In the genomic region with DNA sequence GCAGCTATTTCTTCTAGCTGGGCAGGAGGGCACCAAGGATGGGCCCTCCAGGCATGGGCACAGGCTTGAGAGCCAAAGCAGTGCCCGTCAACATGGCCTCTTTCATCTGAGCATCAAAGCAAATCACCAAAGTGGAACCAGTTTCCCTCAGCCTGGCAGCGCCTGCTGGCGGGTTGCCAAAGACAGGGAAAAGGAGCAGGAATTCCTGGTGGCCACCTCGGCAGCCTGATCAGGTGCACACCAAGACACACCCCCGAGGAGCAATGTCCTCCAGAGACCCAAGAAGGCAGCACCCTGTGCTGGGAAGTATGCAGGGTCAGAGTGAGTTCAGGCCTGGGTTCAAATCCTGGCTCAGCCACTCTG, we compare ENCODE assay signal across 21 cellular contexts. TPM values are rescaled to one million over a fixed set of nuclear protein-coding genes. Genes with fewer than 3 reads are reported as not detected.
DNase-seq lines count a peak whose midpoint lies in the region; ATAC-seq, FAIRE-seq and TF ChIP-seq lines count a peak whose summit lies in the region.
"Had no signal": no experiment of that assay in that cellular context is flagged by ENCODE, and none has a peak within 500 bp of the region (broad histone marks: within the 10 kb centered on the region; RNA-seq: fewer than 3 reads in every experiment).

No MANE protein-coding gene starts in this region.

- BruUV-seq in K562 (replicated peaks; lab: Mats Ljungman, UMichigan): no TSS peak

- no peaks in the 10 kb centered on the region for H3K9me1 ChIP-seq in K562 (ENCODE audit: control insufficient read depth, insufficient read depth, low read length)

- H3K4me3 ChIP-seq in DOHH2 (ENCODE audit: low read length): no peak overlapping the region
- H3K4me3 ChIP-seq in K562: no peak overlapping the region
- no peak overlapping the region for H3K4me3 ChIP-seq in small intestine (ENCODE audit: low read depth in 1 of 2, low read length in 2 of 2)
- H3K4me3 ChIP-seq: esophagus squamous epithelium had no signal

- CTCF ChIA-PET in K562 (lab: Yijun Ruan, JAX; ENCODE audit: low intra/inter-chr PET ratio): interaction anchor here (0.8 to 9.0 kb wide), 2 partner anchors 57 to 61 kb away, joined by 5 to 187 read pairs; no protein-coding TSS in a partner anchor

- H3K9ac ChIP-seq in K562 (ENCODE audit: insufficient read depth in 1 of 2, low read depth in 2 of 2, low read length in 2 of 2): peak overlapping the region in 1 of 2 experiments; percentile 70; a peak in 1 of 4 replicates

- H3K79me2 ChIP-seq in DOHH2 (ENCODE audit: control insufficient read depth, low read length): no peaks in the 10 kb centered on the region
- H3K79me2 ChIP-seq in K562 (ENCODE audit: control insufficient read depth, insufficient read depth, low read length): peaks cover 47% of the 10 kb centered on the region

- no peak for TF ChIP-seq POLR2A in K562 (conservative IDR thresholded peaks at IDR 0.05)

- FAIRE-seq in K562 (lab: Jason Lieb, UNC) (no peak), small intestine (lab: Jason Lieb, UNC) (no peak)
- FAIRE-seq: urothelium cell line had no signal

- no peaks in the 10 kb centered on the region for H3K9me3 Mint-ChIP-seq in activated naive CD4-positive, alpha-beta T cell treated with anti-CD3 and anti-CD28 coated beads, Interleukin-2, amount 50 U/mL, for 72 hours
- H3K9me3 Mint-ChIP-seq: central memory CD8-positive, alpha-beta T cell had no signal

- no peaks in the 10 kb centered on the region for H3K9me3 ChIP-seq in DOHH2 (ENCODE audit: control insufficient read depth, insufficient read depth, low read length)
- H3K9me3 ChIP-seq in K562 (replicated peaks; ENCODE audit: control insufficient read depth, insufficient read depth, low read depth, low read length): no peaks in the 10 kb centered on the region
- no peaks in the 10 kb centered on the region for H3K9me3 ChIP-seq in small intestine (ENCODE audit: control insufficient read depth, low read depth)
- H3K9me3 ChIP-seq: esophagus squamous epithelium had no signal

- TF ChIP-seq CTCF in DOHH2 (IDR thresholded peaks at IDR 0.05; ENCODE audit: low read depth, low read length, poor library complexity, severe bottlenecking) (peak; percentile 6), K562 (IDR thresholded peaks at IDR 0.05 in 2 of 3, conservative IDR thresholded peaks at IDR 0.05 in 1 of 3; ENCODE audit: insufficient read depth in 2 of 3, low read depth in 1 of 3, low read length in 3 of 3) (no peak)

- H3F3A ChIP-seq in DOHH2 (ENCODE audit: control insufficient read depth, insufficient read depth): 0 out of 2 replicates have a peak, but pooled peaks cover 3% of the 10 kb centered on the region

- POLR2A ChIA-PET in K562 (lab: Yijun Ruan, JAX): interaction anchor here (0.7 to 5.2 kb wide), 5 partner anchors 9 to 1471 kb away, joined by 3 to 117 read pairs (median 30); no protein-coding TSS in a partner anchor

- H3K27ac Mint-ChIP-seq in activated naive CD4-positive, alpha-beta T cell treated with anti-CD3 and anti-CD28 coated beads, Interleukin-2, amount 50 U/mL, for 72 hours: no peak overlapping the region

- in situ Hi-C loops in K562 (cut with MboI): no loop called here

- H3K4me1 ChIP-seq in DOHH2 (ENCODE audit: control insufficient read depth, low read length): peaks cover 44% of the 10 kb centered on the region
- H3K4me1 ChIP-seq in K562 (replicated peaks in 1 of 2; ENCODE audit: control insufficient read depth in 2 of 2, insufficient read depth in 2 of 2, low read length in 2 of 2): peaks cover 35 to 73% of the 10 kb centered on the region in 2 experiments
- H3K4me1 ChIP-seq in small intestine (ENCODE audit: control insufficient read depth in 2 of 2, insufficient read depth in 1 of 2, low read depth in 1 of 2, low read length in 1 of 2): no peaks in the 10 kb centered on the region

- H3K4me2 ChIP-seq in DOHH2 (ENCODE audit: low read length): no peak overlapping the region
- no peak overlapping the region for H3K4me2 ChIP-seq in K562 (ENCODE audit: insufficient read depth, low read length)

- H4K20me1 ChIP-seq in DOHH2 (ENCODE audit: control insufficient read depth, insufficient read depth, low read depth, low read length) (0 out of 2 replicates have a peak, but pooled peaks cover 4% of the 10 kb centered on the region), K562 (replicated peaks; ENCODE audit: control insufficient read depth, insufficient read depth, low read length) (no peaks in the 10 kb centered on the region)

- 74% methylated on average over 5 of the region's 5 CpGs for WGBS in K562 (ENCODE audit: insufficient coverage, low coverage, missing lambda C conversion rate)
- WGBS in small intestine, 3 donors: 24 to 57% (median 43%) methylated on average over 5 of the region's 5 CpGs

- DNase-seq in NCI-H526 (lab: John Stamatoyannopoulos, UW) (peak; percentile 18 to 33), NCI-H526 treated with DMSO at 0.1 percent for 48 hours (lab: John Stamatoyannopoulos, UW) (no peak), K562 (ENCODE audit: extremely low read depth in 1 of 4, low spot score in 3 of 4) (no peak), small intestine (peak; percentile 54)
- DNase-seq in activated naive CD4-positive, alpha-beta T cell treated with anti-CD3 and anti-CD28 coated beads, Interleukin-2, amount 50 U/mL, for 72 hours (ENCODE audit: low spot score in 2 of 2): no peak
- DNase-seq: activated CD4-positive, alpha-beta T cell treated with anti-CD3 and anti-CD28 coated beads for 4 hours; activated effector memory CD4-positive, alpha-beta T cell treated with anti-CD3 and anti-CD28 coated beads, Interleukin-2, amount 50 U/mL, for 16 hours; effector CD4-positive, alpha-beta T cell; esophagus squamous epithelium; glutamatergic neuron; NCI-H774; stimulated activated CD4-positive, alpha-beta T cell treated with anti-CD3 and anti-CD28 coated beads, Interleukin-1b, Interleukin-23, amount 100 ng/mL, for 48 hours; T1000 had no signal

- no peaks in the 10 kb centered on the region for H3K9me2 ChIP-seq in DOHH2 (replicated peaks; ENCODE audit: control insufficient read depth, low read length)

- H3K36me3 ChIP-seq in DOHH2 (ENCODE audit: control insufficient read depth, low read length): no peaks in the 10 kb centered on the region
- H3K36me3 ChIP-seq in K562 (ENCODE audit: control insufficient read depth, insufficient read depth, low read length): peaks cover 58% of the 10 kb centered on the region
- H3K36me3 ChIP-seq in small intestine (ENCODE audit: control insufficient read depth in 2 of 2, insufficient read depth in 2 of 2, low read length in 2 of 2): no peaks in the 10 kb centered on the region

- no peak for TF ChIP-seq RAD21 in K562 (CRISPR knock-in tag; conservative IDR thresholded peaks at IDR 0.05 in 1 of 2, IDR thresholded peaks at IDR 0.05 in 1 of 2)

- no peak for TF ChIP-seq EP300 in K562 (IDR thresholded peaks at IDR 0.05; ENCODE audit: low read length)

- intact Hi-C loops in K562 (cut with micrococcal nuclease): no loop called here

- H3K27me3 ChIP-seq in DOHH2 (ENCODE audit: control insufficient read depth, low read length): no peaks in the 10 kb centered on the region
- H3K27me3 ChIP-seq in K562 (ENCODE audit: control insufficient read depth in 2 of 2, insufficient read depth in 2 of 2, low read length in 2 of 2): no peaks in the 10 kb centered on the region
- no peaks in the 10 kb centered on the region for H3K27me3 ChIP-seq in small intestine (ENCODE audit: control insufficient read depth in 2 of 2, insufficient read depth in 2 of 2, low read length in 2 of 2)
- H3K27me3 ChIP-seq: esophagus squamous epithelium had no signal

- H3K36me3 Mint-ChIP-seq in activated naive CD4-positive, alpha-beta T cell treated with anti-CD3 and anti-CD28 coated beads, Interleukin-2, amount 50 U/mL, for 72 hours: no peaks in the 10 kb centered on the region

- H3K27ac ChIP-seq in DOHH2 (ENCODE audit: low read depth, low read length) (no peak overlapping the region), K562 (ENCODE audit: extremely low read depth, low read depth, low read length) (no peak overlapping the region; the same call in 2 of the 3 replicates), small intestine (ENCODE audit: low read depth in 1 of 2, low read length in 1 of 2) (no peak overlapping the region)
- H3K27ac ChIP-seq: esophagus squamous epithelium had no signal

- ATAC-seq in K562 (no peak), GM21723 (IDR thresholded peaks at IDR 0.05; ENCODE audit: unreplicated experiment) (no peak), HG03039 (IDR thresholded peaks at IDR 0.05; ENCODE audit: unreplicated experiment) (no peak)
- ATAC-seq in activated naive CD4-positive, alpha-beta T cell treated with anti-CD3 and anti-CD28 coated beads, Interleukin-2, amount 50 U/mL, for 72 hours: no peak
- ATAC-seq: sciatic nerve had no signal

- H2AFZ ChIP-seq in K562 (ENCODE audit: low read depth, low read length): no peak overlapping the region

RNA-seq across cellular contexts. Expression of a gene that starts 1.2 kb away (rescaled TPM):
- total RNA-seq in K562 (2011; cell fraction: chromatin; rRNA removed; ENCODE audit: low replicate concordance): 2.0 and 5.9 TPM in 2 replicates
- total RNA-seq in K562 (2011; cell fraction: nucleolus; rRNA removed): 4.5 and 5.4 TPM in 2 replicates
- 2.7 and 4.0 TPM in 2 replicates for total RNA-seq in K562 (2011; cell fraction: nucleoplasm; rRNA removed)
- 1.8 and 1.9 TPM in 2 replicates for total RNA-seq in K562 (2014; rRNA removed)
- 0.45 and 0.51 TPM in 2 replicates for total RNA-seq in K562 (2014; rRNA removed; fragmentation: Illumina TruSeq; extraction: Trizol)
- 0.79 and 1.2 TPM in 2 replicates for total RNA-seq in K562 (2015; rRNA removed; fragmentation: Illumina TruSeq; extraction: Trizol)
- total RNA-seq in K562 (2021): 1.8 and 2.3 TPM in 2 replicates
- 0.89 and 1.5 TPM in 2 replicates for polyA plus RNA-seq in K562 (2011; rRNA removed)
- polyA plus RNA-seq in K562 (2011; cell fraction: cytosol; rRNA removed): 0.78 and 2.4 TPM in 2 replicates
- polyA plus RNA-seq in K562 (2011; cell fraction: nucleus; rRNA removed): 3.5 and 9.8 TPM in 2 replicates
- 1.9 and 2.4 TPM in 2 replicates for polyA plus RNA-seq in K562 (2012)
- polyA plus RNA-seq in K562 (2014; fragmentation: Illumina TruSeq; extraction: Trizol): 1.1 and 1.6 TPM in 2 replicates
- under 1 TPM; 0.10 to 0.18 TPM for polyA plus RNA-seq in K562 (2014; fragmentation: Nextera tagmentation; extraction: Ambion mirVana)
- polyA plus RNA-seq in K562 (2014; rRNA removed): 1.6 and 3.6 TPM in 2 replicates
- polyA minus RNA-seq in K562 (2011; rRNA and poly(A)+ RNA removed): 0.48 and 0.88 TPM in 2 replicates
- 1.4 and 1.6 TPM in 2 replicates for polyA minus RNA-seq in K562 (2011; cell fraction: cytosol; rRNA and poly(A)+ RNA removed)
- 1.4 and 3.4 TPM in 2 replicates for polyA minus RNA-seq in K562 (2011; cell fraction: nucleus; rRNA and poly(A)+ RNA removed)
- under 1 TPM in 1 of 3 donors, not detected in 2; 0.03 TPM for polyA plus RNA-seq in small intestine
- total RNA-seq in activated naive CD4-positive, alpha-beta T cell treated with anti-CD3 and anti-CD28 coated beads, Interleukin-2, amount 50 U/mL, for 72 hours: under 1 TPM; 0.31 to 0.66 TPM
- total RNA-seq: esophagus squamous epithelium, osteoblast had no signal
- polyA plus RNA-seq: liver had no signal

RNA-seq across cellular contexts. Expression of a gene that starts 35.4 kb away (rescaled TPM):
- total RNA-seq in K562 (2011; cell fraction: chromatin; rRNA removed; ENCODE audit: low replicate concordance): 11.2 and 16.2 TPM in 2 replicates
- total RNA-seq in K562 (2011; cell fraction: nucleolus; rRNA removed): 19.8 and 22.9 TPM in 2 replicates
- 20.3 and 27.1 TPM in 2 replicates for total RNA-seq in K562 (2011; cell fraction: nucleoplasm; rRNA removed)
- total RNA-seq in K562 (2014; rRNA removed): 10.7 and 12.3 TPM in 2 replicates
- total RNA-seq in K562 (2014; rRNA removed; fragmentation: Illumina TruSeq; extraction: Trizol): 11.7 and 13.2 TPM in 2 replicates
- total RNA-seq in K562 (2015; rRNA removed; fragmentation: Illumina TruSeq; extraction: Trizol): 44.3 and 44.7 TPM in 2 replicates
- total RNA-seq in K562 (2021): 30.3 and 33.8 TPM in 2 replicates
- 42.5 and 418 TPM in 2 replicates for polyA plus RNA-seq in K562 (2011; rRNA removed)
- 103 and 599 TPM in 2 replicates for polyA plus RNA-seq in K562 (2011; cell fraction: cytosol; rRNA removed)
- 41.2 and 275 TPM in 2 replicates for polyA plus RNA-seq in K562 (2011; cell fraction: nucleus; rRNA removed)
- 63.5 and 133 TPM in 2 replicates for polyA plus RNA-seq in K562 (2012)
- 44.5 and 47.3 TPM in 2 replicates for polyA plus RNA-seq in K562 (2014; fragmentation: Illumina TruSeq; extraction: Trizol)
- polyA plus RNA-seq in K562 (2014; fragmentation: Nextera tagmentation; extraction: Ambion mirVana): 1 to 10 TPM; 2.4 to 4.8 TPM
- polyA plus RNA-seq in K562 (2014; rRNA removed): 20.3 and 22.2 TPM in 2 replicates
- 72.1 and 524 TPM in 2 replicates for polyA minus RNA-seq in K562 (2011; rRNA and poly(A)+ RNA removed)
- 41.0 and 310 TPM in 2 replicates for polyA minus RNA-seq in K562 (2011; cell fraction: cytosol; rRNA and poly(A)+ RNA removed)
- polyA minus RNA-seq in K562 (2011; cell fraction: nucleus; rRNA and poly(A)+ RNA removed): 7.7 and 80.9 TPM in 2 replicates
- 10 to 100 TPM; 10.5 to 58.1 (median 50.0) TPM for polyA plus RNA-seq in small intestine
- total RNA-seq in activated naive CD4-positive, alpha-beta T cell treated with anti-CD3 and anti-CD28 coated beads, Interleukin-2, amount 50 U/mL, for 72 hours: 100 to 1,000 TPM; 248 to 298 TPM

Comparison
In these comparisons a context has a peak if more than half of its experiments do, and no peak if none do; other contexts are left out.
1. DNase-seq: peak in NCI-H526 (2 of 2) and small intestine (single experiment); none in NCI-H526 treated with DMSO at 0.1 percent for 48 hours (single experiment), K562 (0 of 4) and activated naive CD4-positive, alpha-beta T cell treated with anti-CD3 and anti-CD28 coated beads, Interleukin-2, amount 50 U/mL, for 72 hours (0 of 2).
2. RNA of a gene that starts 35.4 kb away (total RNA-seq): 248 to 298 TPM in activated naive CD4-positive, alpha-beta T cell treated with anti-CD3 and anti-CD28 coated beads, Interleukin-2, amount 50 U/mL, for 72 hours; 10.7 to 44.7 TPM in K562; every median in the first group is over 4 times any median in the second.